ENCODE assay signal across 11 cellular contexts in genomic region chr20:56957737-56958553, GRCh38.
A peak's percentile ranks its signal among the peaks of the same experiment; 100 is the strongest.
DNase-seq lines count a peak whose midpoint lies in the region; TF ChIP-seq lines count a peak whose summit lies in the region.
"Had no signal": no experiment of that assay in that cellular context is flagged by ENCODE, and none has a peak within 500 bp of the region (broad histone marks: within the 10 kb centered on the region; RNA-seq: fewer than 3 reads in every experiment).

No MANE protein-coding gene starts in this region.

- no peaks in the 10 kb centered on the region for H3K36me3 ChIP-seq in SJCRH30

- no peak overlapping the region; the same call in 1 of the 2 replicates for H3K4me3 ChIP-seq in SJCRH30

- H3K4me3 Mint-ChIP-seq in CD14-positive monocyte = peak overlapping the region in 1 of 2 donors; percentile 48
- H3K4me3 Mint-ChIP-seq: CD4-positive, CD25-positive, alpha-beta regulatory T cell had no signal

- H3K27me3 Mint-ChIP-seq in CD14-positive monocyte (ENCODE audit: low read depth in 3 of 3) = peaks cover 34 to 50% (median 36%) of the 10 kb centered on the region in 3 donors

- H3K27me3 ChIP-seq in SJCRH30 = peaks cover 56% of the 10 kb centered on the region

- H3K36me3 Mint-ChIP-seq in CD14-positive monocyte = no peaks in the 10 kb centered on the region
- H3K36me3 Mint-ChIP-seq: CD4-positive, CD25-positive, alpha-beta regulatory T cell had no signal

- no peak overlapping the region for H3K27ac ChIP-seq in SJCRH30

- no peaks in the 10 kb centered on the region for H3K9me3 ChIP-seq in SJCRH30 (replicated peaks)

- no peaks in the 10 kb centered on the region for H3K4me1 Mint-ChIP-seq in CD14-positive monocyte
- H3K4me1 Mint-ChIP-seq: CD4-positive, CD25-positive, alpha-beta regulatory T cell had no signal

- no peak for TF ChIP-seq CTCF in CD14-positive monocyte (IDR thresholded peaks at IDR 0.05)

- DNase-seq in Caki2 (ENCODE audit: low read depth) (peak; percentile 20), NCI-H1105 (lab: John Stamatoyannopoulos, UW) (peak; percentile 43), SJCRH30 (peak; percentile 83 to 90), kidney tubule cell (ENCODE audit: low spot score) (peak; percentile 10), HT-29 (ENCODE audit: low spot score) (no peak), CD14-positive monocyte (ENCODE audit: low spot score) (no peak), T1000 (lab: John Stamatoyannopoulos, UW) (no peak)
- no peak for DNase-seq in activated T-cell treated with anti-CD3 and anti-CD28 coated beads, Interleukin-2, amount 50 U/mL, for 1 hour
- DNase-seq: aorta; CD4-positive, CD25-positive, alpha-beta regulatory T cell; RPMI8226 had no signal

- intact Hi-C loops in CD14-positive monocyte (cut with micrococcal nuclease) = no loop called here

- H3K9me3 Mint-ChIP-seq in CD14-positive monocyte = peaks cover 0 to 10% (median 0%) of the 10 kb centered on the region in 7 donors

- H3K27ac Mint-ChIP-seq in CD14-positive monocyte = no peak overlapping the region
- H3K27ac Mint-ChIP-seq: CD4-positive, CD25-positive, alpha-beta regulatory T cell had no signal

- in situ Hi-C loops in Caki2 (cut with HindIII; ENCODE audit: low pct_unique_long_range_greater_than_20kb, low sequenced_read_pairs) = no loop called here

- H3K4me1 ChIP-seq in SJCRH30 = peaks cover 10% of the 10 kb centered on the region

Comparison
In these comparisons a context has a peak if more than half of its experiments do, and no peak if none do; other contexts are left out.
1. DNase-seq: peak in Caki2 (single experiment), NCI-H1105 (single experiment), SJCRH30 (2 of 2) and kidney tubule cell (single experiment); none in HT-29 (single experiment), CD14-positive monocyte (single experiment), activated T-cell treated with anti-CD3 and anti-CD28 coated beads, Interleukin-2, amount 50 U/mL, for 1 hour (single experiment) and T1000 (single experiment).